Comparison of ENCODE assay signal across 20 cellular contexts in the genomic region with DNA sequence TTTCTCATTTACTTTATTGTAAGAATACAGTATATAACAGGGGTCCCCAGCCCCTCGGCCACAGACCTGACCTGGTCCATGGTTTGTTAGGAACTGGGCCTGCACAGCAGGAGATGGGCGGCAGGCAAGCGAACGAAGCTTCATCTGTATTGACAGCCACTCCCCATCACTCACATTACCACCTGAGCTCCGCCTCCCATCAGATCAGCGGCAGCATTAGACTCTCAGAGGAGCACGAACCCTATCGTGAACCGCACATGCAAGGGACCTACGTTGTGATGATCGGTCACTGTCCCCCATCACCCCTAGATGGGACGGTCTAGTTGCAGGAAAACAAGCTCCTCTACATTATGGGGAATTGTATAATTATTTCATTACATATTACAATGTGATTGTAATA.
"Had no signal": no experiment of that assay in that cellular context is flagged by ENCODE, and none has a peak within 500 bp of the region (broad histone marks: within the 10 kb centered on the region; RNA-seq: fewer than 3 reads in every experiment).

No MANE protein-coding gene starts in this region.

- H3K4me2 ChIP-seq: neural progenitor cell had no signal

- H3K27ac Mint-ChIP-seq: activated naive CD4-positive, alpha-beta T cell treated with anti-CD3 and anti-CD28 coated beads, Interleukin-2, amount 50 U/mL, for 24 hours; immature natural killer cell; mesothelial cell of epicardium; naive thymus-derived CD8-positive, alpha-beta T cell; neural progenitor cell; progenitor cell of endocrine pancreas had no signal

- H3K9me3 ChIP-seq: body of pancreas, left ventricle myocardium inferior, testis, vagina had no signal

- ATAC-seq: body of pancreas; naive thymus-derived CD8-positive, alpha-beta T cell had no signal

- DNase-seq: activated gamma-delta T cell treated with Interleukin-2 at 50 U/mL for 16 hours; activated T-cell treated with anti-CD3 and anti-CD28 coated beads, Interleukin-2, amount 50 U/mL, for 1 hour; anterior cingulate cortex; body of pancreas; dermis blood vessel endothelial cell; effector CD8-positive, alpha-beta T cell; erythroblast; foreskin keratinocyte; immature natural killer cell; left ventricle myocardium inferior; naive thymus-derived CD8-positive, alpha-beta T cell; retina; stimulated activated CD4-positive, alpha-beta T cell treated with anti-CD3 and anti-CD28 coated beads, Interleukin-2, amount 100 ng/mL, for 48 hours; stimulated activated naive CD4-positive, alpha-beta T cell; testis had no signal

- H3K9me3 Mint-ChIP-seq: activated naive CD4-positive, alpha-beta T cell treated with anti-CD3 and anti-CD28 coated beads, Interleukin-2, amount 50 U/mL, for 24 hours; immature natural killer cell had no signal

- H3K4me1 Mint-ChIP-seq: activated naive CD4-positive, alpha-beta T cell treated with anti-CD3 and anti-CD28 coated beads, Interleukin-2, amount 50 U/mL, for 24 hours; immature natural killer cell; neural progenitor cell had no signal

- H2AFZ ChIP-seq: neural progenitor cell had no signal

- H3K27ac ChIP-seq: body of pancreas, foreskin keratinocyte, left ventricle myocardium inferior, neural progenitor cell, testis, vagina had no signal

- H3K27me3 Mint-ChIP-seq: activated naive CD4-positive, alpha-beta T cell treated with anti-CD3 and anti-CD28 coated beads, Interleukin-2, amount 50 U/mL, for 24 hours; naive thymus-derived CD8-positive, alpha-beta T cell had no signal

- H3K4me1 ChIP-seq: neural progenitor cell, testis had no signal

- H3K36me3 ChIP-seq: left ventricle myocardium inferior, neural progenitor cell, vagina had no signal

- H3K27me3 ChIP-seq: body of pancreas, foreskin keratinocyte, neural progenitor cell, testis, vagina had no signal

- H3K36me3 Mint-ChIP-seq: neural progenitor cell had no signal

- H3K4me3 Mint-ChIP-seq: activated naive CD4-positive, alpha-beta T cell treated with anti-CD3 and anti-CD28 coated beads, Interleukin-2, amount 50 U/mL, for 24 hours; immature natural killer cell; mesothelial cell of epicardium; neural progenitor cell had no signal

- H3K4me3 ChIP-seq: body of pancreas, left ventricle myocardium inferior, neural progenitor cell, testis, vagina had no signal

- H3K9ac ChIP-seq: neural progenitor cell had no signal
